In genomic region chr2:25215948-25216679, GRCh38 we compare ENCODE assay signal across 9 cellular contexts. TPM values are rescaled to one million over a fixed set of nuclear protein-coding genes. Genes with fewer than 3 reads are reported as not detected.
A peak's percentile ranks its signal among the peaks of the same experiment; 100 is the strongest.
DNase-seq lines count a peak whose midpoint lies in the region; ATAC-seq, FAIRE-seq and TF ChIP-seq lines count a peak whose summit lies in the region.
"Had no signal": no experiment of that assay in that cellular context is flagged by ENCODE, and none has a peak within 500 bp of the region (broad histone marks: within the 10 kb centered on the region; RNA-seq: fewer than 3 reads in every experiment).

No MANE protein-coding gene starts in this region.

- peak; percentile 58 for ATAC-seq in HG02763 (IDR thresholded peaks at IDR 0.05; ENCODE audit: unreplicated experiment)
- no peak for ATAC-seq in PC-3

- FAIRE-seq in kidney (lab: Jason Lieb, UNC), result no peak

- no peak for TF ChIP-seq CTCF in GM10266 (IDR thresholded peaks at IDR 0.05; ENCODE audit: control insufficient read depth, insufficient read depth, low read depth, missing control alignments)
- TF ChIP-seq CTCF in mammary epithelial cell (conservative IDR thresholded peaks at IDR 0.05 in 1 of 2, IDR thresholded peaks at IDR 0.05 in 1 of 2; ENCODE audit: extremely low read depth in 1 of 2, insufficient read depth in 1 of 2, low read depth in 1 of 2, low read length in 2 of 2), result no peak
- TF ChIP-seq CTCF in kidney (IDR thresholded peaks at IDR 0.05; ENCODE audit: borderline replicate concordance, extremely low read depth, insufficient read depth), result no peak
- no peak for TF ChIP-seq CTCF in PC-3 (conservative IDR thresholded peaks at IDR 0.05; ENCODE audit: low read depth, low read length)

- BruUV-seq in mammary epithelial cell (replicated peaks; lab: Mats Ljungman, UMichigan), result no TSS peak
- BruUV-seq in PC-3 (replicated peaks; lab: Mats Ljungman, UMichigan), result no TSS peak

- no peaks in the 10 kb centered on the region for H3F3A ChIP-seq in PC-3 (ENCODE audit: low read length, unreplicated experiment)

- H3K4me1 ChIP-seq in mammary epithelial cell (ENCODE audit: insufficient read depth, low read length) (no peaks in the 10 kb centered on the region), kidney (ENCODE audit: control insufficient read depth in 1 of 2, insufficient read depth in 1 of 2, low read depth in 1 of 2, low read length in 2 of 2) (no peaks in the 10 kb centered on the region), PC-3 (ENCODE audit: insufficient read depth, low read length) (no peaks in the 10 kb centered on the region)

- H4K20me1 ChIP-seq in mammary epithelial cell (ENCODE audit: insufficient read depth, low read length) (no peaks in the 10 kb centered on the region), PC-3 (ENCODE audit: low read length) (no peaks in the 10 kb centered on the region)

- no peak overlapping the region for H3K4me3 ChIP-seq in mammary epithelial cell (replicated peaks in 1 of 3; ENCODE audit: insufficient read depth in 1 of 3, low read depth in 2 of 3, low read length in 3 of 3)
- peak overlapping the region; percentile 62 to 71 for H3K4me3 ChIP-seq in kidney (ENCODE audit: low read length in 2 of 2)
- no peak overlapping the region for H3K4me3 ChIP-seq in PC-3 (ENCODE audit: low read length)

- H3K27me3 ChIP-seq in mammary epithelial cell (ENCODE audit: insufficient read depth, low read length) (peaks cover 4% of the 10 kb centered on the region), PC-3 (ENCODE audit: low read length) (no peaks in the 10 kb centered on the region)

- dilution Hi-C loops in mammary epithelial cell (cut with HindIII; ENCODE audit: low sequenced_read_pairs), result no loop called here

- in situ Hi-C loops in mammary epithelial cell (cut with MboI; ENCODE audit: low sequenced_read_pairs in 2 of 2) (no loop called here), ACHN (cut with HindIII; ENCODE audit: low pct_ligation_motif_present, low pct_unique_long_range_greater_than_20kb, low sequenced_read_pairs) (no loop called here)

- H2AFZ ChIP-seq in mammary epithelial cell (ENCODE audit: low read depth, low read length) (peak overlapping the region; percentile 33), PC-3 (ENCODE audit: low read length) (no peak overlapping the region)

- no peaks in the 10 kb centered on the region for H3K36me3 ChIP-seq in mammary epithelial cell (ENCODE audit: insufficient read depth, low read length)
- no peaks in the 10 kb centered on the region for H3K36me3 ChIP-seq in kidney (ENCODE audit: control insufficient read depth in 1 of 2, insufficient read depth in 2 of 2, low read length in 2 of 2)
- H3K36me3 ChIP-seq in PC-3 (ENCODE audit: low read depth, low read length), result no peaks in the 10 kb centered on the region

- H3K4me2 ChIP-seq in mammary epithelial cell (ENCODE audit: insufficient read depth, low read depth, low read length), result peak overlapping the region; percentile 16
- H3K4me2 ChIP-seq in PC-3 (ENCODE audit: low read length), result no peak overlapping the region

- H3K27ac ChIP-seq in mammary epithelial cell (ENCODE audit: insufficient read depth, low read depth, low read length), result no peak overlapping the region
- peak overlapping the region in 1 of 2 donors; percentile 32 for H3K27ac ChIP-seq in kidney (ENCODE audit: low read depth in 2 of 2, low read length in 2 of 2)
- H3K27ac ChIP-seq in PC-3 (ENCODE audit: low read length), result no peak overlapping the region

- H3K79me2 ChIP-seq in mammary epithelial cell (ENCODE audit: insufficient read depth, low read length) (no peaks in the 10 kb centered on the region), PC-3 (ENCODE audit: low read length) (no peaks in the 10 kb centered on the region)

- intact Hi-C loops in mammary epithelial cell (cut with micrococcal nuclease), result no loop called here
- intact Hi-C loops in kidney (cut with DNase I), result no loop called here
- intact Hi-C loops in PC-3 (cut with micrococcal nuclease), result no loop called here

- no peaks in the 10 kb centered on the region for H3K9me2 ChIP-seq in PC-3 (replicated peaks; ENCODE audit: low read length)

- H3K9me3 ChIP-seq in mammary epithelial cell (replicated peaks; ENCODE audit: insufficient read depth, low read length), result no peaks in the 10 kb centered on the region
- no peaks in the 10 kb centered on the region for H3K9me3 ChIP-seq in kidney (ENCODE audit: control insufficient read depth in 1 of 2, low read length in 2 of 2)
- H3K9me3 ChIP-seq in PC-3 (ENCODE audit: low read length), result no peaks in the 10 kb centered on the region

- CTCF ChIA-PET in mammary epithelial cell (lab: Charles Lee; ENCODE audit: low non-redundant PET) (no interaction called here), PC-3 (lab: Charles Lee) (no interaction called here)

- 12% methylated on average over 12 of the region's 71 CpGs for WGBS in mammary epithelial cell (ENCODE audit: low coverage, missing lambda C conversion rate)

- H3K9ac ChIP-seq in mammary epithelial cell (ENCODE audit: insufficient read depth, low read length) (no peak overlapping the region), kidney (ENCODE audit: low read length in 2 of 2) (peak overlapping the region in 1 of 2 donors; percentile 51), PC-3 (ENCODE audit: low read length) (no peak overlapping the region)

- POLR2A ChIA-PET in PC-3 (lab: Charles Lee; ENCODE audit: unreplicated experiment), result no interaction called here

- DNase-seq in GM10266 (ENCODE audit: extremely low spot score) (peak; percentile 94), T-helper 22 cell (ENCODE audit: low read depth) (peak; percentile 69), mammary epithelial cell (no peak), kidney (peak; percentile 93), ACHN (no peak), PC-3 (no peak)
- peak; percentile 84 to 90 for DNase-seq in stimulated activated CD4-positive, alpha-beta T cell treated with anti-CD3 and anti-CD28 coated beads, Interleukin-2, amount 100 ng/mL, for 24 hours

RNA-seq across cellular contexts. Expression of gene POMC, which starts 47.7 kb away (rescaled TPM):
- total RNA-seq in mammary epithelial cell (under 1 TPM; 0.24 to 0.83 TPM), kidney (1.5 TPM), PC-3 (2014; rRNA removed) (not detected in 2 replicates)
- polyA plus RNA-seq in mammary epithelial cell (not detected), kidney (ENCODE audit: insufficient read depth, low read depth, low replicate concordance) (2.1 TPM)
- not detected for polyA minus RNA-seq in mammary epithelial cell
- total RNA-seq: SK-MEL-5 had no signal

Comparison
In these comparisons a context has a peak if more than half of its experiments do, and no peak if none do; other contexts are left out.
1. DNase-seq: peak in GM10266 (single experiment), T-helper 22 cell (single experiment), kidney (single experiment) and stimulated activated CD4-positive, alpha-beta T cell treated with anti-CD3 and anti-CD28 coated beads, Interleukin-2, amount 100 ng/mL, for 24 hours (2 of 2); none in mammary epithelial cell (single experiment), ACHN (single experiment) and PC-3 (single experiment).
2. H3K4me3 ChIP-seq: peak in kidney (2 of 2); none in mammary epithelial cell (0 of 3) and PC-3 (single experiment).